Comparison of ENCODE assay signal across 9 cellular contexts in genomic region chr17:40516581-40517285, GRCh38. TPM values are rescaled to one million over a fixed set of nuclear protein-coding genes. Genes with fewer than 3 reads are reported as not detected.
DNase-seq lines count a peak whose midpoint lies in the region; ATAC-seq lines count a peak whose summit lies in the region.
"Had no signal": no experiment of that assay in that cellular context is flagged by ENCODE, and none has a peak within 500 bp of the region (broad histone marks: within the 10 kb centered on the region; RNA-seq: fewer than 3 reads in every experiment).

No MANE protein-coding gene starts in this region.

- peak overlapping the region; percentile 78 to 94 (median 93) for H3K27ac Mint-ChIP-seq in CD4-positive, CD25-positive, alpha-beta regulatory T cell
- peak overlapping the region; percentile 39 to 92 for H3K27ac Mint-ChIP-seq in activated naive CD4-positive, alpha-beta T cell treated with anti-CD3 and anti-CD28 coated beads, Interleukin-2, amount 50 U/mL, for 72 hours

- peak; percentile 88 to 91 for ATAC-seq in CD4-positive, CD25-positive, alpha-beta regulatory T cell (ENCODE audit: low read depth in 2 of 2)
- ATAC-seq in HG02678 (IDR thresholded peaks at IDR 0.05; ENCODE audit: unreplicated experiment) (peak; percentile 67), GM21360 (IDR thresholded peaks at IDR 0.05; ENCODE audit: unreplicated experiment) (no peak)
- peak; percentile 82 to 88 for ATAC-seq in activated naive CD4-positive, alpha-beta T cell treated with anti-CD3 and anti-CD28 coated beads, Interleukin-2, amount 50 U/mL, for 72 hours

- H3K4me1 ChIP-seq in CD4-positive, CD25-positive, alpha-beta regulatory T cell (ENCODE audit: control insufficient read depth, insufficient read depth, low read length, poor library complexity, severe bottlenecking) = peaks cover 44% of the 10 kb centered on the region
- H3K4me1 ChIP-seq in SJSA1 (replicated peaks) (peaks cover 58% of the 10 kb centered on the region), rectal smooth muscle tissue (ENCODE audit: control insufficient read depth, insufficient read depth, low read length) (no peaks in the 10 kb centered on the region)

- H3K9ac ChIP-seq in rectal smooth muscle tissue (ENCODE audit: low read length) = peak overlapping the region; percentile 11

- DNase-seq in CD4-positive, CD25-positive, alpha-beta regulatory T cell = peak; percentile 62 to 95 (median 86)
- DNase-seq in SJSA1 (ENCODE audit: low read depth in 1 of 2, low spot score in 2 of 2) (peak in 1 of 2 experiments; percentile 57), NCI-H128 (lab: John Stamatoyannopoulos, UW; ENCODE audit: unreplicated experiment) (no peak), NCI-H510A (lab: John Stamatoyannopoulos, UW) (no peak)
- DNase-seq in activated naive CD4-positive, alpha-beta T cell treated with anti-CD3 and anti-CD28 coated beads, Interleukin-2, amount 50 U/mL, for 72 hours (ENCODE audit: low spot score in 2 of 2) = peak; percentile 51 to 69

- H3K4me3 Mint-ChIP-seq in CD4-positive, CD25-positive, alpha-beta regulatory T cell = peak overlapping the region; percentile 82 to 90 (median 87)

- H3K36me3 Mint-ChIP-seq in CD4-positive, CD25-positive, alpha-beta regulatory T cell = no peaks in the 10 kb centered on the region
- H3K36me3 Mint-ChIP-seq in activated naive CD4-positive, alpha-beta T cell treated with anti-CD3 and anti-CD28 coated beads, Interleukin-2, amount 50 U/mL, for 72 hours = peaks cover 0 to 55% of the 10 kb centered on the region in 2 donors

- H3K27ac ChIP-seq in CD4-positive, CD25-positive, alpha-beta regulatory T cell (ENCODE audit: insufficient read depth, low read length, poor library complexity, severe bottlenecking) = no peak overlapping the region
- H3K27ac ChIP-seq in SJSA1 (peak overlapping the region; percentile 84), rectal smooth muscle tissue (ENCODE audit: low read depth, low read length) (no peak overlapping the region)
- H3K27ac ChIP-seq: cardiac muscle cell had no signal

- H3K9me3 ChIP-seq in CD4-positive, CD25-positive, alpha-beta regulatory T cell (ENCODE audit: control insufficient read depth in 2 of 2, low read length in 2 of 2) = no peaks in the 10 kb centered on the region
- no peaks in the 10 kb centered on the region for H3K9me3 ChIP-seq in SJSA1 (replicated peaks)

- no peaks in the 10 kb centered on the region for H3K36me3 ChIP-seq in CD4-positive, CD25-positive, alpha-beta regulatory T cell (ENCODE audit: control insufficient read depth, insufficient read depth, low read length)
- H3K36me3 ChIP-seq in SJSA1 (no peaks in the 10 kb centered on the region), rectal smooth muscle tissue (ENCODE audit: control insufficient read depth, insufficient read depth, low read length) (no peaks in the 10 kb centered on the region)
- H3K36me3 ChIP-seq: cardiac muscle cell had no signal

- peaks cover 17 to 63% (median 40%) of the 10 kb centered on the region in 4 donors for H3K4me1 Mint-ChIP-seq in CD4-positive, CD25-positive, alpha-beta regulatory T cell

- H3K4me3 ChIP-seq in CD4-positive, CD25-positive, alpha-beta regulatory T cell (ENCODE audit: low read depth, low read length) = peak overlapping the region; percentile 67
- H3K4me3 ChIP-seq in SJSA1 (no peak overlapping the region), rectal smooth muscle tissue (ENCODE audit: low read length) (peak overlapping the region; percentile 2)
- H3K4me3 ChIP-seq: cardiac muscle cell had no signal

- H3K27me3 Mint-ChIP-seq in CD4-positive, CD25-positive, alpha-beta regulatory T cell = peaks cover 21% of the 10 kb centered on the region

- H3K27me3 ChIP-seq in CD4-positive, CD25-positive, alpha-beta regulatory T cell (ENCODE audit: control insufficient read depth, insufficient read depth, low read length) = peaks cover 1% of the 10 kb centered on the region
- H3K27me3 ChIP-seq in SJSA1 (replicated peaks) = no peaks in the 10 kb centered on the region
- no peaks in the 10 kb centered on the region for H3K27me3 ChIP-seq in rectal smooth muscle tissue (ENCODE audit: control insufficient read depth, insufficient read depth, low read length)
- H3K27me3 ChIP-seq: cardiac muscle cell had no signal

- H3K9me3 Mint-ChIP-seq in CD4-positive, CD25-positive, alpha-beta regulatory T cell = no peaks in the 10 kb centered on the region
- H3K9me3 Mint-ChIP-seq in activated naive CD4-positive, alpha-beta T cell treated with anti-CD3 and anti-CD28 coated beads, Interleukin-2, amount 50 U/mL, for 72 hours = peaks cover 0 to 17% of the 10 kb centered on the region in 2 donors

RNA-seq across cellular contexts. Expression of gene TNS4, which starts 15.3 kb away (rescaled TPM):
- total RNA-seq in CD4-positive, CD25-positive, alpha-beta regulatory T cell = 1.1 TPM
- under 1 TPM in 1 of 4 donors, not detected in 3; 0.16 TPM for polyA plus RNA-seq in CD4-positive, CD25-positive, alpha-beta regulatory T cell
- total RNA-seq in SJSA1 (2014; rRNA removed; shearing (Covaris generic)) = not detected in 2 replicates
- 10 to 100 TPM in 1 of 2 donors, 1 to 10 TPM in 1; 1.7 to 11.6 TPM for total RNA-seq in activated naive CD4-positive, alpha-beta T cell treated with anti-CD3 and anti-CD28 coated beads, Interleukin-2, amount 50 U/mL, for 72 hours
- total RNA-seq: cardiac muscle cell had no signal
- polyA plus RNA-seq: cardiac muscle cell had no signal

RNA-seq across cellular contexts. Expression of gene CCR7, which starts 48.5 kb away (rescaled TPM):
- total RNA-seq in CD4-positive, CD25-positive, alpha-beta regulatory T cell = 192 TPM
- polyA plus RNA-seq in CD4-positive, CD25-positive, alpha-beta regulatory T cell = 100 to 1,000 TPM; 351 to 828 (median 609) TPM
- not detected in 2 replicates for total RNA-seq in SJSA1 (2014; rRNA removed; shearing (Covaris generic))
- 100 to 1,000 TPM; 287 to 301 TPM for total RNA-seq in activated naive CD4-positive, alpha-beta T cell treated with anti-CD3 and anti-CD28 coated beads, Interleukin-2, amount 50 U/mL, for 72 hours
- total RNA-seq: cardiac muscle cell had no signal
- polyA plus RNA-seq: cardiac muscle cell had no signal

Comparison
In these comparisons a context has a peak if more than half of its experiments do, and no peak if none do; other contexts are left out.
1. DNase-seq: peak in CD4-positive, CD25-positive, alpha-beta regulatory T cell (3 of 3) and activated naive CD4-positive, alpha-beta T cell treated with anti-CD3 and anti-CD28 coated beads, Interleukin-2, amount 50 U/mL, for 72 hours (2 of 2); none in NCI-H128 (single experiment) and NCI-H510A (single experiment).
2. RNA of gene CCR7, which starts 48.5 kb away (total RNA-seq): 287 to 301 TPM in activated naive CD4-positive, alpha-beta T cell treated with anti-CD3 and anti-CD28 coated beads, Interleukin-2, amount 50 U/mL, for 72 hours and 192 TPM in CD4-positive, CD25-positive, alpha-beta regulatory T cell (single experiment); not detected in SJSA1; every median in the first group is over 100 times any median in the second.